8 cellular contexts compared by ENCODE assay signal in genomic region chr10:119080521-119081259, GRCh38. TPM values are rescaled to one million over a fixed set of nuclear protein-coding genes. Genes with fewer than 3 reads are reported as not detected.
DNase-seq lines count a peak whose midpoint lies in the region; ATAC-seq lines count a peak whose summit lies in the region.

TSS of gene EIF3A (minus strand) at chr10:119080817. CDS start at chr10:119080676, 141 bp downstream.

- peaks cover 29% of the 10 kb centered on the region for H3K4me1 Mint-ChIP-seq in activated CD4-positive, alpha-beta T cell treated with anti-CD3 and anti-CD28 coated beads, Interleukin-2, amount 10 ng/mL, durations not matched to agents 24 days and 14 days

- H3K4me3 Mint-ChIP-seq in activated CD4-positive, alpha-beta T cell treated with anti-CD3 and anti-CD28 coated beads, Interleukin-2, amount 10 ng/mL, durations not matched to agents 24 days and 14 days: peak within 1 kb of the TSS; percentile 87

- ATAC-seq in GM19035 (IDR thresholded peaks at IDR 0.05; ENCODE audit: unreplicated experiment) (peak; percentile 76), HG03342 (IDR thresholded peaks at IDR 0.05; ENCODE audit: unreplicated experiment) (peak; percentile 81)

- peaks cover 35% of the 10 kb centered on the region for H3K36me3 Mint-ChIP-seq in activated CD4-positive, alpha-beta T cell treated with anti-CD3 and anti-CD28 coated beads, Interleukin-2, amount 10 ng/mL, durations not matched to agents 24 days and 14 days (ENCODE audit: low read depth)

- DNase-seq in Ammon's horn (ENCODE audit: low spot score): peak; percentile 92
- DNase-seq in NCI-H510A treated with DMSO at 0.1 percent for 48 hours (lab: John Stamatoyannopoulos, UW): peak; percentile 87
- peak; percentile 99 for DNase-seq in activated CD4-positive, alpha-beta T cell treated with anti-CD3 and anti-CD28 coated beads, Interleukin-2, amount 10 ng/mL, durations not matched to agents 24 days and 14 days
- peak; percentile 73 for DNase-seq in cortex of kidney (lab: John Stamatoyannopoulos, UW)
- peak; percentile 97 for DNase-seq in left kidney (ENCODE audit: low read depth, low spot score)
- DNase-seq in stimulated activated CD4-positive, alpha-beta T cell treated with anti-CD3 and anti-CD28 coated beads, Interleukin-1b, Interleukin-23, amount 100 ng/mL, for 48 hours: peak; percentile 90

- peak within 1 kb of the TSS; percentile 92 for H3K27ac Mint-ChIP-seq in activated CD4-positive, alpha-beta T cell treated with anti-CD3 and anti-CD28 coated beads, Interleukin-2, amount 10 ng/mL, durations not matched to agents 24 days and 14 days

- H3K27me3 Mint-ChIP-seq in activated CD4-positive, alpha-beta T cell treated with anti-CD3 and anti-CD28 coated beads, Interleukin-2, amount 10 ng/mL, durations not matched to agents 24 days and 14 days: no peaks in the 10 kb centered on the region

- intact Hi-C loops in activated CD4-positive, alpha-beta T cell treated with anti-CD3 and anti-CD28 coated beads, Interleukin-2, amount 10 ng/mL, durations not matched to agents 24 days and 14 days (cut with micrococcal nuclease): loop anchor here (1.0 to 5.0 kb wide), 10 partner anchors 10 to 572 kb away; partner anchors contain the start of genes BAG3, DENND10, PRDX3 and RGS10

- no peaks in the 10 kb centered on the region for H3K9me3 Mint-ChIP-seq in activated CD4-positive, alpha-beta T cell treated with anti-CD3 and anti-CD28 coated beads, Interleukin-2, amount 10 ng/mL, durations not matched to agents 24 days and 14 days

RNA-seq across cellular contexts. Expression of gene EIF3A, which starts in this region (rescaled TPM):
- 179 and 183 TPM in 2 replicates for total RNA-seq in activated CD4-positive, alpha-beta T cell treated with anti-CD3 and anti-CD28 coated beads, Interleukin-2, amount 10 ng/mL, durations not matched to agents 24 days and 14 days

Comparison
In these comparisons a context has a peak if more than half of its experiments do, and no peak if none do; other contexts are left out.
1. Peak in every context shown above with its lines: DNase-seq and ATAC-seq.